ENCODE assay signal across 8 cellular contexts in genomic region chr7:74788369-74789150, GRCh38. TPM values are rescaled to one million over a fixed set of nuclear protein-coding genes. Genes with fewer than 3 reads are reported as not detected.
A peak's percentile ranks its signal among the peaks of the same experiment; 100 is the strongest.
DNase-seq lines count a peak whose midpoint lies in the region; ATAC-seq lines count a peak whose summit lies in the region.
"Not testable (repeated sequence)": the region's sequence is repeated elsewhere in the genome, so short reads cannot be mapped to it uniquely, and the experiment has no call there.

No MANE protein-coding gene starts in this region.

- H3K23ac ChIP-seq in mesenchymal stem cell (ENCODE audit: low read length in 2 of 2), result not testable (repeated sequence)

- not testable (repeated sequence) for H3K27me3 ChIP-seq in ectodermal cell (ENCODE audit: control insufficient read depth, insufficient read depth, low read length, poor library complexity, severe bottlenecking); mesenchymal stem cell (ENCODE audit: control insufficient read depth in 1 of 2, insufficient read depth in 1 of 2, low read length in 2 of 2)

- H2BK5ac ChIP-seq in mesenchymal stem cell (ENCODE audit: low read depth, low read length, poor library complexity, severe bottlenecking), result not testable (repeated sequence)

- in situ Hi-C loops in Caki2 (cut with HindIII; ENCODE audit: low pct_unique_long_range_greater_than_20kb, low sequenced_read_pairs), result not testable (repeated sequence)

- DNase-seq in Caki2 (ENCODE audit: low read depth) (peak; percentile 88), NOMO-1 treated with dmso at 0.1 percent for 144 hours (lab: John Stamatoyannopoulos, UW; ENCODE audit: unreplicated experiment) (peak; percentile 96), mesenchymal stem cell (peak; percentile 87)
- peak; percentile 67 for DNase-seq in Jurkat, Clone E6-1 (ENCODE audit: low read depth, low spot score)
- peak; percentile 88 to 90 for DNase-seq in activated CD8-positive, alpha-beta memory T cell treated with anti-CD3 and anti-CD28 coated beads for 4 hours (ENCODE audit: low read depth in 2 of 2)
- DNase-seq in stimulated activated CD4-positive, alpha-beta T cell treated with anti-CD3 and anti-CD28 coated beads, TNF-alpha, amount 100 ng/mL, for 24 hours (ENCODE audit: low read depth in 3 of 3), result peak; percentile 90 to 95 (median 91)

- not testable (repeated sequence) for H2BK15ac ChIP-seq in mesenchymal stem cell (ENCODE audit: low read depth, poor library complexity, severe bottlenecking)

- not testable (repeated sequence) for H2BK12ac ChIP-seq in mesenchymal stem cell (ENCODE audit: low read length in 2 of 2)

- 0 to 1% methylated on average over 22 to 23 of the region's 82 CpGs for WGBS in ectodermal cell, 2 experiments
- WGBS in mesenchymal stem cell, result no CpG with 5 or more reads among the region's 82 CpGs

- not testable (repeated sequence) for H2AK5ac ChIP-seq in mesenchymal stem cell (ENCODE audit: low read length, severe bottlenecking)

- H3K36me3 ChIP-seq in ectodermal cell (ENCODE audit: control insufficient read depth, insufficient read depth, low read length); mesenchymal stem cell (ENCODE audit: control insufficient read depth in 1 of 2, insufficient read depth in 2 of 2, low read depth in 1 of 2, low read length in 2 of 2): not testable (repeated sequence)

- not testable (repeated sequence) for H4K91ac ChIP-seq in mesenchymal stem cell (ENCODE audit: low read length)

- peak; percentile 83 for ATAC-seq in GM21825 (IDR thresholded peaks at IDR 0.05; ENCODE audit: unreplicated experiment)

- not testable (repeated sequence) for H3K9ac ChIP-seq in mesenchymal stem cell (ENCODE audit: low read length)

- H3K4ac ChIP-seq in mesenchymal stem cell (ENCODE audit: low read depth in 1 of 2, low read length in 2 of 2), result not testable (repeated sequence)

- H3K79me1 ChIP-seq in mesenchymal stem cell (replicated peaks; ENCODE audit: low read length, poor library complexity, severe bottlenecking), result not testable (repeated sequence)

- H2AFZ ChIP-seq in mesenchymal stem cell (ENCODE audit: low read depth, low read length), result not testable (repeated sequence)

- not testable (repeated sequence) for H2BK120ac ChIP-seq in mesenchymal stem cell (ENCODE audit: low read depth, low read length)

- H3K9me3 ChIP-seq in ectodermal cell (ENCODE audit: control insufficient read depth, low read length); mesenchymal stem cell (ENCODE audit: control insufficient read depth, low read length): not testable (repeated sequence)

- not testable (repeated sequence) for H3K4me1 ChIP-seq in ectodermal cell (ENCODE audit: control insufficient read depth, insufficient read depth, low read length); mesenchymal stem cell (ENCODE audit: control insufficient read depth, insufficient read depth, low read depth, low read length)

- not testable (repeated sequence) for H3K4me2 ChIP-seq in mesenchymal stem cell (ENCODE audit: low read length, poor library complexity, severe bottlenecking)

- H3K27ac ChIP-seq in ectodermal cell (ENCODE audit: insufficient read depth, low read depth, low read length, poor library complexity, severe bottlenecking); mesenchymal stem cell (ENCODE audit: low read length, poor library complexity, severe bottlenecking): not testable (repeated sequence)

- not testable (repeated sequence) for H3K4me3 ChIP-seq in Jurkat, Clone E6-1 (ENCODE audit: low read length); mesenchymal stem cell (ENCODE audit: insufficient read depth in 1 of 2, low read depth in 1 of 2, low read length in 2 of 2)
- H3K4me3 ChIP-seq in ectodermal cell (ENCODE audit: insufficient read depth, low read depth, low read length), result peak overlapping the region; percentile 18

- peak overlapping the region in 1 of 2 experiments; percentile 40 for H3K18ac ChIP-seq in mesenchymal stem cell (ENCODE audit: low read depth in 1 of 2, low read length in 2 of 2)

- not testable (repeated sequence) for H3K14ac ChIP-seq in mesenchymal stem cell (ENCODE audit: low read length in 2 of 2)

- not testable (repeated sequence) for H4K8ac ChIP-seq in mesenchymal stem cell (ENCODE audit: low read length)

RNA-seq across cellular contexts. Expression of gene NCF1, which starts 14.7 kb away (rescaled TPM):
- not detected in 2 replicates for total RNA-seq in Caki2 (2014; rRNA removed; shearing (Covaris generic); ENCODE audit: low replicate concordance)
- not detected for polyA plus RNA-seq in Jurkat, Clone E6-1 (2012; ENCODE audit: insufficient read depth, insufficient read length)
- polyA plus RNA-seq in ectodermal cell (2013, experiment 1 of 4), result not detected
- 0.18 TPM for polyA plus RNA-seq in ectodermal cell (2013, experiment 2 of 4)
- polyA plus RNA-seq in ectodermal cell (2013, experiment 3 of 4), result not detected
- polyA plus RNA-seq in ectodermal cell (2013, experiment 4 of 4), result not detected
- polyA plus RNA-seq in mesenchymal stem cell (2013, experiment 1 of 2), result not detected
- 0.03 TPM for polyA plus RNA-seq in mesenchymal stem cell (2013, experiment 2 of 2)
